15 cellular contexts compared by ENCODE assay signal in genomic region chr6:109891924-109892323, GRCh38.
DNase-seq lines count a peak whose midpoint lies in the region; ATAC-seq and TF ChIP-seq lines count a peak whose summit lies in the region.
"Had no signal": no experiment of that assay in that cellular context is flagged by ENCODE, and none has a peak within 500 bp of the region (broad histone marks: within the 10 kb centered on the region; RNA-seq: fewer than 3 reads in every experiment).

No MANE protein-coding gene starts in this region.

- H3K36me3 Mint-ChIP-seq in activated T-helper 2 cell treated with anti-CD3 and anti-CD28 coated beads, Interferon-gamma antibody, Interleukin-2, Interleukin-4, amounts not matched to agents 10 μg/mL and 5 μg/mL and 100 μg/mL, durations not matched to agents 14 hours and 24 hours and 36 hours (ENCODE audit: low read depth) = no peaks in the 10 kb centered on the region
- H3K36me3 Mint-ChIP-seq: activated naive CD4-positive, alpha-beta T cell treated with anti-CD3 and anti-CD28 coated beads, Interleukin-2, amount 50 U/mL, for 72 hours; memory B cell had no signal

- H3K36me3 ChIP-seq in heart right ventricle = no peaks in the 10 kb centered on the region
- H3K36me3 ChIP-seq in upper lobe of left lung = no peaks in the 10 kb centered on the region

- peaks cover 3% of the 10 kb centered on the region for H3K27me3 Mint-ChIP-seq in activated T-helper 2 cell treated with anti-CD3 and anti-CD28 coated beads, Interferon-gamma antibody, Interleukin-2, Interleukin-4, amounts not matched to agents 10 μg/mL and 5 μg/mL and 100 μg/mL, durations not matched to agents 14 hours and 24 hours and 36 hours (ENCODE audit: low read depth)
- H3K27me3 Mint-ChIP-seq: memory B cell had no signal

- no peak overlapping the region for H3K4me3 Mint-ChIP-seq in activated T-helper 2 cell treated with anti-CD3 and anti-CD28 coated beads, Interferon-gamma antibody, Interleukin-2, Interleukin-4, amounts not matched to agents 10 μg/mL and 5 μg/mL and 100 μg/mL, durations not matched to agents 14 hours and 24 hours and 36 hours (ENCODE audit: low read depth)
- H3K4me3 Mint-ChIP-seq: effector memory CD8-positive, alpha-beta T cell; HFFc6; memory B cell had no signal

- H3K4me3 ChIP-seq in heart right ventricle (no peak overlapping the region), upper lobe of left lung (no peak overlapping the region)
- H3K4me3 ChIP-seq: skin epidermis had no signal

- intact Hi-C loops in heart right ventricle (cut with DNase I) = no loop called here
- intact Hi-C loops in Right ventricle myocardium inferior (cut with DNase I) = no loop called here
- intact Hi-C loops in activated T-helper 2 cell treated with anti-CD3 and anti-CD28 coated beads, Interferon-gamma antibody, Interleukin-2, Interleukin-4, amounts not matched to agents 10 μg/mL and 5 μg/mL and 100 μg/mL, durations not matched to agents 14 hours and 24 hours and 36 hours (cut with micrococcal nuclease) = no loop called here

- WGBS in heart right ventricle, 2 donors = 85 to 88% methylated on average over 5 of the region's 5 CpGs
- WGBS in upper lobe of left lung, 2 donors = 70 to 72% methylated on average over 5 of the region's 5 CpGs

- no peak for TF ChIP-seq POLR2A in upper lobe of left lung (IDR thresholded peaks at IDR 0.05)

- TF ChIP-seq EP300 in upper lobe of left lung (IDR thresholded peaks at IDR 0.05) = no peak

- H3K4me1 Mint-ChIP-seq in activated T-helper 2 cell treated with anti-CD3 and anti-CD28 coated beads, Interferon-gamma antibody, Interleukin-2, Interleukin-4, amounts not matched to agents 10 μg/mL and 5 μg/mL and 100 μg/mL, durations not matched to agents 14 hours and 24 hours and 36 hours (ENCODE audit: low read depth) = no peaks in the 10 kb centered on the region

- TF ChIP-seq CTCF in heart right ventricle (IDR thresholded peaks at IDR 0.05) (no peak), upper lobe of left lung (IDR thresholded peaks at IDR 0.05) (no peak)

- H3K27me3 ChIP-seq in heart right ventricle = peaks cover 0 to 3% (median 0%) of the 10 kb centered on the region in 7 donors
- H3K27me3 ChIP-seq in upper lobe of left lung = no peaks in the 10 kb centered on the region

- ATAC-seq in heart right ventricle (peak in 6 of 8 donors; percentile 33 to 67 (median 53)), Right ventricle myocardium inferior (no peak), upper lobe of left lung (ENCODE audit: low FRiP score in 2 of 2) (peak; percentile 58 to 81)
- ATAC-seq: activated naive CD4-positive, alpha-beta T cell treated with anti-CD3 and anti-CD28 coated beads, Interleukin-2, amount 50 U/mL, for 72 hours; effector memory CD8-positive, alpha-beta T cell had no signal

- DNase-seq in heart right ventricle (no peak), Right ventricle myocardium inferior (ENCODE audit: missing footprints) (no peak), SKM-1 (lab: John Stamatoyannopoulos, UW; ENCODE audit: unreplicated experiment) (peak; percentile 91), medulla oblongata (ENCODE audit: extremely low spot score) (peak; percentile 48), upper lobe of left lung (peak in 1 of 2 donors; percentile 69), NCI-H1436 treated with DMSO at 0.1 percent for 48 hours (lab: John Stamatoyannopoulos, UW) (no peak), dermis blood vessel endothelial cell (no peak)
- DNase-seq in activated T-helper 2 cell treated with anti-CD3 and anti-CD28 coated beads, Interferon-gamma antibody, Interleukin-2, Interleukin-4, amounts not matched to agents 10 μg/mL and 5 μg/mL and 100 μg/mL, durations not matched to agents 14 hours and 24 hours and 36 hours (ENCODE audit: low spot score) = no peak
- DNase-seq: activated CD4-positive, CD25-positive, alpha-beta regulatory T cell; effector memory CD8-positive, alpha-beta T cell; HFFc6; NCI-H187 treated with DMSO at 0.1 percent for 48 hours had no signal

- H3K27ac Mint-ChIP-seq in activated T-helper 2 cell treated with anti-CD3 and anti-CD28 coated beads, Interferon-gamma antibody, Interleukin-2, Interleukin-4, amounts not matched to agents 10 μg/mL and 5 μg/mL and 100 μg/mL, durations not matched to agents 14 hours and 24 hours and 36 hours = no peak overlapping the region
- H3K27ac Mint-ChIP-seq: activated naive CD4-positive, alpha-beta T cell treated with anti-CD3 and anti-CD28 coated beads, Interleukin-2, amount 50 U/mL, for 72 hours; effector memory CD8-positive, alpha-beta T cell; HFFc6; memory B cell had no signal

- H3K4me1 ChIP-seq in heart right ventricle (peaks cover 0 to 34% (median 0%) of the 10 kb centered on the region in 9 donors), upper lobe of left lung (peaks cover 6 to 21% (median 10%) of the 10 kb centered on the region in 4 donors)

- H3K9me3 ChIP-seq in heart right ventricle = no peaks in the 10 kb centered on the region
- H3K9me3 ChIP-seq in upper lobe of left lung = no peaks in the 10 kb centered on the region

- H3K9me3 Mint-ChIP-seq in activated T-helper 2 cell treated with anti-CD3 and anti-CD28 coated beads, Interferon-gamma antibody, Interleukin-2, Interleukin-4, amounts not matched to agents 10 μg/mL and 5 μg/mL and 100 μg/mL, durations not matched to agents 14 hours and 24 hours and 36 hours = no peaks in the 10 kb centered on the region
- H3K9me3 Mint-ChIP-seq: activated naive CD4-positive, alpha-beta T cell treated with anti-CD3 and anti-CD28 coated beads, Interleukin-2, amount 50 U/mL, for 72 hours; effector memory CD8-positive, alpha-beta T cell; memory B cell had no signal

- H3K27ac ChIP-seq in heart right ventricle (peak overlapping the region in 1 of 10 donors; percentile 87), upper lobe of left lung (peak overlapping the region; percentile 68 to 83 (median 77))

Comparison
In these comparisons a context has a peak if more than half of its experiments do, and no peak if none do; other contexts are left out.
1. DNase-seq: peak in SKM-1 (single experiment) and medulla oblongata (single experiment); none in heart right ventricle (0 of 2), Right ventricle myocardium inferior (single experiment), activated T-helper 2 cell treated with anti-CD3 and anti-CD28 coated beads, Interferon-gamma antibody, Interleukin-2, Interleukin-4, amounts not matched to agents 10 μg/mL and 5 μg/mL and 100 μg/mL, durations not matched to agents 14 hours and 24 hours and 36 hours (single experiment), NCI-H1436 treated with DMSO at 0.1 percent for 48 hours (single experiment) and dermis blood vessel endothelial cell (single experiment).